1 cellular context compared by ENCODE assay signal in the genomic region with DNA sequence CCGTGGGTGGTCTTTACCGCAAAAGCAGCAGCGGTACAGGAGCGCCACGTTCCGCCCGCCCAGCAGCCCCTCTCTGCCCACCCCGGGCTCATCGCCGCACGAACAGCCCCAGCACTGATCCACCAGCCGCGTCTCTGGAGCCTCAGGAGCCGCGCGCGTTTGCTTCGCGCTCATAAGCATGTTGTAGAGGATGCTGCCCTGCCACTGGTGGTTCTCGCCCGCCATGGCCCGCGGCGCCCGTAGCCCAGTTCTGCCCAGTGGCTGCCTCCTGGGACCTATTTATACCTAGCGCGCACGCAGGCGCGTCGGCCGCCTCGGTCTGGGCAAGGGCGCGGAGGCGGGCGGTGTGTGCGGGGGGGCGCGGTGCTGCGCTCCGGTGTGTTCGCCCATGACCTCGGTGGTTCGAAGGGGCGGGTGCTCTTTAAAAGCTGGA.
TF ChIP-seq lines count a peak whose summit lies in the region.

NR0B1 (minus strand) TSS at position 252 of the 433 bp plus-strand sequence; CDS start at position 225, 27 bp downstream.

TF ChIP-seq in IMR-90, 13 proteins besides CTCF, POLR2A, EP300 and RAD21:
- TF ChIP-seq RFX5 (IDR thresholded peaks at IDR 0.05; ENCODE audit: low read depth, low read length) (no peak), RCOR1 (IDR thresholded peaks at IDR 0.05; ENCODE audit: insufficient replicate concordance, low read length) (no peak), ELK1 (IDR thresholded peaks at IDR 0.05; ENCODE audit: borderline replicate concordance, low read depth, low read length) (no peak), MXI1 (IDR thresholded peaks at IDR 0.05; ENCODE audit: borderline replicate concordance, low read depth, low read length) (no peak), NFE2L2 (IDR thresholded peaks at IDR 0.05; ENCODE audit: low read depth, low read length) (no peak), MAZ (IDR thresholded peaks at IDR 0.05; ENCODE audit: borderline replicate concordance, low read depth, low read length) (no peak), FOS (IDR thresholded peaks at IDR 0.05; ENCODE audit: low read depth, low read length) (no peak), CHD1 (IDR thresholded peaks at IDR 0.05; ENCODE audit: low read depth, low read length) (no peak), USF2 (IDR thresholded peaks at IDR 0.05; ENCODE audit: low read depth, low read length) (no peak), SMC3 (IDR thresholded peaks at IDR 0.05; ENCODE audit: low read depth, low read length) (no peak), BHLHE40 (IDR thresholded peaks at IDR 0.05; ENCODE audit: low read depth, low read length) (no peak), CEBPB (IDR thresholded peaks at IDR 0.05; ENCODE audit: low read depth, low read length) (no peak)
